Comparison of ENCODE assay signal across 24 cellular contexts in genomic region chr5:150987746-150988145, GRCh38. TPM values are rescaled to one million over a fixed set of nuclear protein-coding genes. Genes with fewer than 3 reads are reported as not detected.
"Had no signal": no experiment of that assay in that cellular context is flagged by ENCODE, and none has a peak within 500 bp of the region (broad histone marks: within the 10 kb centered on the region; RNA-seq: fewer than 3 reads in every experiment).

No MANE protein-coding gene starts in this region.

- H3K4me1 ChIP-seq: breast epithelium, colonic mucosa, esophagus squamous epithelium, gastrocnemius medialis, spleen, testis, vagina had no signal

- DNase-seq: activated CD4-positive, alpha-beta T cell treated with anti-CD3 and anti-CD28 coated beads for 4 hours; activated CD4-positive, alpha-beta T cell treated with anti-CD3 and anti-CD28 coated beads, Interleukin-2, amount 50 U/mL, for 48 hours; activated CD4-positive, CD25-positive, alpha-beta regulatory T cell; activated CD8-positive, alpha-beta memory T cell treated with anti-CD3 and anti-CD28 coated beads, Interleukin-2, amount 50 U/mL, for 48 hours; activated naive CD4-positive, alpha-beta T cell treated with Interleukin-2 at 50 U/mL for 16 hours; activated naive CD8-positive, alpha-beta T cell treated with anti-CD3 and anti-CD28 coated beads for 36 hours; activated T-cell treated with anti-CD3 and anti-CD28 coated beads, Interleukin-2, amount 50 U/mL, for 4 hours; colonic mucosa; esophagus squamous epithelium; gastrocnemius medialis; head of caudate nucleus; hypothalamus; left ventricle myocardium superior; midbrain; natural killer cell; spleen; stimulated activated CD4-positive, alpha-beta T cell treated with anti-CD3 and anti-CD28 coated beads, Interleukin-4, amount 100 ng/mL, for 1 hour; stimulated activated naive CD4-positive, alpha-beta T cell; testis; trophoblast cell had no signal

- H3K27ac ChIP-seq: breast epithelium, colonic mucosa, esophagus squamous epithelium, gastrocnemius medialis, spleen, testis, vagina had no signal

- H3K36me3 ChIP-seq: breast epithelium, colonic mucosa, esophagus squamous epithelium, gastrocnemius medialis, spleen, vagina had no signal

- H3K27me3 ChIP-seq: breast epithelium, colonic mucosa, esophagus squamous epithelium, gastrocnemius medialis, spleen, testis, vagina had no signal

- H3K9me3 ChIP-seq: colonic mucosa, esophagus squamous epithelium, gastrocnemius medialis, testis, vagina had no signal

- H3K4me3 ChIP-seq: breast epithelium, colonic mucosa, esophagus squamous epithelium, gastrocnemius medialis, spleen, testis, vagina had no signal

RNA-seq across cellular contexts. Expression of gene GPX3, which starts 32.6 kb away (rescaled TPM):
- total RNA-seq: activated CD8-positive, alpha-beta memory T cell treated with anti-CD3 and anti-CD28 coated beads for 36 hours; activated naive CD8-positive, alpha-beta T cell treated with anti-CD3 and anti-CD28 coated beads for 36 hours; activated T-helper 2 cell treated with anti-CD3 and anti-CD28 coated beads, Interferon-gamma antibody, Interleukin-2, Interleukin-4, amounts not matched to agents 10 μg/mL and 5 μg/mL and 100 μg/mL, durations not matched to agents 14 hours and 24 hours and 36 hours had no signal
